In the genomic region with DNA sequence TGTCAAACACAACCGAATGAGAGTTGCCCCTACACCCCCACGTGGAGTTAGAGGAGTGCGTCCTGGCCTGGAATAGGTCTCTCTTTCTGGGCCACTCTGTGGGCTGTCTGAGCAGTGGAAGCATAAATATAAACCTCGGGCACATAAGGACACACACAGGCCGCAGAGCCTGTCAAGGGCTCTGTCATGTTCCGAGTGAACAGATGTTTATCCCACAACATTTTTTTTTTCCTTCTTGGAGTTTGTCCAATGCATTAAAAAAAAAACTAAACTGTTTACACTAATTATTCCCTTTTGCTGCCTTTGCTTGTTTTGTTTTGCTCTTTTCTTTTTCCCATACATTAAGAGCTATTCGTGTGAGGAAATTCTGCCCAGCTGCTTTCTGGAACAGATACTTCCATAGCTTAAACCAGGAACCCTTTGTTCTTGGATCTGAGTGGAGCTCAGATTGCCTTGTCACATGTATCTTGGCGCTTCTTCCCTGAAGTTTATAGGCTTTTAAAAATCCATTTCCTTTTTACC, we compare ENCODE assay signal across 14 cellular contexts.
DNase-seq lines count a peak whose midpoint lies in the region; ATAC-seq, FAIRE-seq and TF ChIP-seq lines count a peak whose summit lies in the region.
"Had no signal": no experiment of that assay in that cellular context is flagged by ENCODE, and none has a peak within 500 bp of the region (broad histone marks: within the 10 kb centered on the region; RNA-seq: fewer than 3 reads in every experiment).

No MANE protein-coding gene starts in this region.

- H3K27me3 Mint-ChIP-seq in brain, result no peaks in the 10 kb centered on the region
- H3K27me3 Mint-ChIP-seq: activated naive CD8-positive, alpha-beta T cell treated with anti-CD3 and anti-CD28 coated beads for 36 hours; naive thymus-derived CD4-positive, alpha-beta T cell had no signal

- peak overlapping the region; percentile 72; the same call in 1 of the 2 replicates for H3K14ac ChIP-seq in IMR-90 (replicated peaks; ENCODE audit: low read depth, low read length)

- H2BK15ac ChIP-seq in IMR-90 (ENCODE audit: low read depth, low read length), result peak overlapping the region; percentile 4; the same call in 1 of the 3 replicates

- peak overlapping the region; percentile 21; the same call in 1 of the 2 replicates for H4K5ac ChIP-seq in IMR-90 (ENCODE audit: low read depth, low read length)

- peaks cover 16% of the 10 kb centered on the region for H3K4me1 ChIP-seq in IMR-90 (ENCODE audit: control insufficient read depth, insufficient read depth, low read length)
- H3K4me1 ChIP-seq in kidney (ENCODE audit: control insufficient read depth in 1 of 2, insufficient read depth in 1 of 2, low read depth in 1 of 2, low read length in 2 of 2), result peaks cover 15 to 17% of the 10 kb centered on the region in 2 donors
- H3K4me1 ChIP-seq in subcutaneous abdominal adipose tissue (ENCODE audit: control insufficient read depth in 5 of 5, insufficient read depth in 5 of 5, low read length in 5 of 5), result peaks cover 9 to 56% (median 35%) of the 10 kb centered on the region in 5 donors
- H3K4me1 ChIP-seq in ascending aorta, result peaks cover 0 to 5% of the 10 kb centered on the region in 2 donors

- H3K9ac ChIP-seq in IMR-90 (ENCODE audit: low read depth, low read length) (no peak overlapping the region), kidney (ENCODE audit: low read length in 2 of 2) (no peak overlapping the region), subcutaneous abdominal adipose tissue (ENCODE audit: low read length in 5 of 5) (peak overlapping the region in 1 of 5 donors; percentile 13)

- no peak overlapping the region for H3K4me3 ChIP-seq in IMR-90 (ENCODE audit: insufficient read depth, low read depth, low read length)
- no peak overlapping the region for H3K4me3 ChIP-seq in kidney (ENCODE audit: low read length in 2 of 2)
- H3K4me3 ChIP-seq in subcutaneous abdominal adipose tissue (ENCODE audit: low read depth in 1 of 5, low read length in 5 of 5), result no peak overlapping the region
- no peak overlapping the region for H3K4me3 ChIP-seq in ascending aorta
- H3K4me3 ChIP-seq: PC-9 had no signal

- peak overlapping the region; percentile 46 for H3K4ac ChIP-seq in IMR-90 (ENCODE audit: low read depth, low read length)

- CTCF ChIA-PET in IMR-90 (lab: Yijun Ruan, JAX), result interaction anchor here (0.7 kb wide), 1 partner anchor 847 kb away, joined by 5 read pairs; no protein-coding TSS in a partner anchor

- peak overlapping the region; percentile 66; the same call in 1 of the 2 replicates for H2AK5ac ChIP-seq in IMR-90 (ENCODE audit: low read depth, low read length)

- peak overlapping the region; percentile 69 for H2AFZ ChIP-seq in IMR-90 (replicated peaks; ENCODE audit: low read length, poor library complexity)
- H2AFZ ChIP-seq: PC-9 had no signal

- H3K36me3 Mint-ChIP-seq in brain, result no peaks in the 10 kb centered on the region
- H3K36me3 Mint-ChIP-seq: WTC11 had no signal

- peak overlapping the region in 1 of 2 experiments; percentile 62; a peak in 2 of 4 replicates for H4K8ac ChIP-seq in IMR-90 (ENCODE audit: low read depth in 2 of 2, low read length in 2 of 2)

- H3K27ac ChIP-seq in IMR-90 (ENCODE audit: insufficient read depth, low read length) (peak overlapping the region; percentile 37; the same call in 1 of the 2 replicates), kidney (ENCODE audit: low read depth in 2 of 2, low read length in 2 of 2) (peak overlapping the region; percentile 23 to 28), subcutaneous abdominal adipose tissue (ENCODE audit: low read depth, low read length) (peak overlapping the region; percentile 79), ascending aorta (no peak overlapping the region)
- H3K27ac ChIP-seq: PC-9 had no signal

- TF ChIP-seq RAD21 in IMR-90 (IDR thresholded peaks at IDR 0.05; ENCODE audit: low read length), result no peak

- H2BK5ac ChIP-seq in IMR-90 (ENCODE audit: low read depth, low read length, poor library complexity, severe bottlenecking), result peak overlapping the region; percentile 57

- H4K20me1 ChIP-seq in IMR-90 (ENCODE audit: insufficient read depth, low read length), result no peaks in the 10 kb centered on the region

- POLR2A ChIA-PET in IMR-90 (lab: Charles Lee; ENCODE audit: unreplicated experiment), result interaction anchor here (0.5 kb wide), 1 partner anchor 124 kb away, joined by 3 read pairs; no protein-coding TSS in a partner anchor

- no peak overlapping the region for H3K56ac ChIP-seq in IMR-90 (ENCODE audit: extremely low read depth, insufficient read depth, low read length)

- no peaks in the 10 kb centered on the region for H3K36me3 ChIP-seq in IMR-90 (ENCODE audit: control insufficient read depth, insufficient read depth, low read length)
- H3K36me3 ChIP-seq in kidney (ENCODE audit: control insufficient read depth in 1 of 2, insufficient read depth in 2 of 2, low read length in 2 of 2), result no peaks in the 10 kb centered on the region
- no peaks in the 10 kb centered on the region for H3K36me3 ChIP-seq in subcutaneous abdominal adipose tissue (ENCODE audit: control insufficient read depth in 5 of 5, insufficient read depth in 5 of 5, low read length in 5 of 5)
- H3K36me3 ChIP-seq in ascending aorta, result no peaks in the 10 kb centered on the region

- 0 out of 2 replicates have a peak overlapping the region, but pooled peaks have one; percentile 7 for H4K91ac ChIP-seq in IMR-90 (ENCODE audit: insufficient read depth, low read depth, low read length)

- H3K9me1 ChIP-seq in IMR-90 (ENCODE audit: insufficient read depth, low read length), result peaks cover 7% of the 10 kb centered on the region; the same call in 1 of the 2 replicates

- peak overlapping the region; percentile 1 to 86 (median 44) for H3K27ac Mint-ChIP-seq in brain
- H3K27ac Mint-ChIP-seq: activated naive CD8-positive, alpha-beta T cell treated with anti-CD3 and anti-CD28 coated beads for 36 hours; naive thymus-derived CD4-positive, alpha-beta T cell; WTC11 had no signal

- H3K4me1 Mint-ChIP-seq in brain, result peaks cover 38% of the 10 kb centered on the region
- H3K4me1 Mint-ChIP-seq: activated naive CD8-positive, alpha-beta T cell treated with anti-CD3 and anti-CD28 coated beads for 36 hours; WTC11 had no signal

- no TSS peak for BruUV-seq in IMR-90 (replicated peaks; lab: Mats Ljungman, UMichigan)

- dilution Hi-C loops in IMR-90 (cut with HindIII; ENCODE audit: low sequenced_read_pairs, unreplicated experiment), result no loop called here

- H3K4me2 ChIP-seq in IMR-90 (ENCODE audit: low read depth, low read length), result peak overlapping the region; percentile 20
- H3K4me2 ChIP-seq: PC-9 had no signal

- H3K23ac ChIP-seq in IMR-90 (ENCODE audit: low read depth, low read length), result peak overlapping the region; percentile 78

- peak; percentile 64 for DNase-seq in IMR-90
- peak; percentile 65 for DNase-seq in kidney
- no peak for DNase-seq in ascending aorta (ENCODE audit: low spot score in 2 of 2)
- DNase-seq in NCI-H526 (lab: John Stamatoyannopoulos, UW), result no peak
- DNase-seq: activated naive CD8-positive, alpha-beta T cell treated with anti-CD3 and anti-CD28 coated beads for 36 hours; EL; Kasumi-1; naive thymus-derived CD4-positive, alpha-beta T cell; PC-9 had no signal

- TF ChIP-seq CTCF in IMR-90 (conservative IDR thresholded peaks at IDR 0.05; ENCODE audit: low read depth, low read length) (no peak), brain (conservative IDR thresholded peaks at IDR 0.05) (no peak), kidney (IDR thresholded peaks at IDR 0.05; ENCODE audit: borderline replicate concordance, extremely low read depth, insufficient read depth) (no peak), ascending aorta (IDR thresholded peaks at IDR 0.05) (no peak)

- peak overlapping the region; percentile 48 for H2BK120ac ChIP-seq in IMR-90 (ENCODE audit: low read depth, low read length)

- no peak overlapping the region for H2AK9ac ChIP-seq in IMR-90 (replicated peaks; ENCODE audit: low read depth, low read length, poor library complexity)

- no peak for FAIRE-seq in kidney (lab: Jason Lieb, UNC)

- in situ Hi-C loops in IMR-90 (cut with MboI; ENCODE audit: low sequenced_read_pairs), result no loop called here

- no peaks in the 10 kb centered on the region for H3K9me3 Mint-ChIP-seq in brain
- H3K9me3 Mint-ChIP-seq: activated naive CD8-positive, alpha-beta T cell treated with anti-CD3 and anti-CD28 coated beads for 36 hours; naive thymus-derived CD4-positive, alpha-beta T cell; WTC11 had no signal

- H3K27me3 ChIP-seq in IMR-90 (ENCODE audit: control insufficient read depth, insufficient read depth, low read length) (no peaks in the 10 kb centered on the region), subcutaneous abdominal adipose tissue (ENCODE audit: control insufficient read depth in 5 of 5, insufficient read depth in 4 of 5, low read length in 5 of 5) (no peaks in the 10 kb centered on the region), ascending aorta (no peaks in the 10 kb centered on the region)

- peak overlapping the region; percentile 52 for H3K18ac ChIP-seq in IMR-90 (ENCODE audit: low read depth, low read length)

- ATAC-seq in IMR-90 (ENCODE audit: low read depth) (peak; percentile 80), esophagus mucosa (no peak), HG03457 (IDR thresholded peaks at IDR 0.05; ENCODE audit: unreplicated experiment) (no peak)
- ATAC-seq: naive thymus-derived CD4-positive, alpha-beta T cell; WTC11 had no signal

- H3K9me3 ChIP-seq in IMR-90 (ENCODE audit: control insufficient read depth, insufficient read depth, low read length), result no peaks in the 10 kb centered on the region
- no peaks in the 10 kb centered on the region for H3K9me3 ChIP-seq in kidney (ENCODE audit: control insufficient read depth in 1 of 2, low read length in 2 of 2)
- H3K9me3 ChIP-seq in subcutaneous abdominal adipose tissue (ENCODE audit: control insufficient read depth in 5 of 5, low read length in 5 of 5), result no peaks in the 10 kb centered on the region
- H3K9me3 ChIP-seq in ascending aorta, result no peaks in the 10 kb centered on the region

- peaks cover 0 to 12% of the 10 kb centered on the region in 2 experiments; a peak in 2 of 4 replicates for H3K79me1 ChIP-seq in IMR-90 (ENCODE audit: low read depth in 1 of 2, low read length in 2 of 2)

- intact Hi-C loops in IMR-90 (cut with micrococcal nuclease), result loop anchor here (10.0 kb wide), 1 partner anchor 230 kb away; a partner anchor contains a TSS
- intact Hi-C loops in kidney (cut with DNase I), result no loop called here
- intact Hi-C loops in ascending aorta (cut with DNase I), result no loop called here

- TF ChIP-seq POLR2A in IMR-90 (IDR thresholded peaks at IDR 0.05; ENCODE audit: low read depth, low read length), result no peak

- H3K4me3 Mint-ChIP-seq in brain, result peak overlapping the region in 1 of 5 experiments; percentile 14
- H3K4me3 Mint-ChIP-seq: activated naive CD8-positive, alpha-beta T cell treated with anti-CD3 and anti-CD28 coated beads for 36 hours; naive thymus-derived CD4-positive, alpha-beta T cell; WTC11 had no signal

- 12% methylated on average over 4 of the region's 8 CpGs; no CpG with 5 or more reads in 1 of the 2 experiments for WGBS in IMR-90 (ENCODE audit: extremely low coverage in 2 of 2, insufficient read length in 1 of 2), 2 experiments

- H2BK20ac ChIP-seq in IMR-90 (ENCODE audit: low read depth, low read length), result peak overlapping the region; percentile 66

TF ChIP-seq in IMR-90, 13 proteins besides CTCF, POLR2A, EP300 and RAD21 (continues in another document):
- TF ChIP-seq SMC3 (IDR thresholded peaks at IDR 0.05; ENCODE audit: low read depth, low read length) (no peak), FOS (IDR thresholded peaks at IDR 0.05; ENCODE audit: low read depth, low read length) (no peak), MAZ (IDR thresholded peaks at IDR 0.05; ENCODE audit: borderline replicate concordance, low read depth, low read length) (no peak)

Comparison
In these comparisons a context has a peak if more than half of its experiments do, and no peak if none do; other contexts are left out.
1. DNase-seq: peak in IMR-90 (single experiment) and kidney (single experiment); none in ascending aorta (0 of 2) and NCI-H526 (0 of 2).
2. H3K27ac ChIP-seq: peak in IMR-90 (single experiment), kidney (2 of 2) and subcutaneous abdominal adipose tissue (single experiment); none in ascending aorta (0 of 2).